Comparison of ENCODE assay signal across 1 cellular context in genomic region chr17:27293359-27293897, GRCh38.
A peak's percentile ranks its signal among the peaks of the same experiment; 100 is the strongest.
TF ChIP-seq lines count a peak whose summit lies in the region.

No MANE protein-coding gene starts in this region.

TF ChIP-seq in GM12878, 131 proteins besides CTCF, POLR2A, EP300 and RAD21 (continued from another document):
- TF ChIP-seq, protein P1, sequence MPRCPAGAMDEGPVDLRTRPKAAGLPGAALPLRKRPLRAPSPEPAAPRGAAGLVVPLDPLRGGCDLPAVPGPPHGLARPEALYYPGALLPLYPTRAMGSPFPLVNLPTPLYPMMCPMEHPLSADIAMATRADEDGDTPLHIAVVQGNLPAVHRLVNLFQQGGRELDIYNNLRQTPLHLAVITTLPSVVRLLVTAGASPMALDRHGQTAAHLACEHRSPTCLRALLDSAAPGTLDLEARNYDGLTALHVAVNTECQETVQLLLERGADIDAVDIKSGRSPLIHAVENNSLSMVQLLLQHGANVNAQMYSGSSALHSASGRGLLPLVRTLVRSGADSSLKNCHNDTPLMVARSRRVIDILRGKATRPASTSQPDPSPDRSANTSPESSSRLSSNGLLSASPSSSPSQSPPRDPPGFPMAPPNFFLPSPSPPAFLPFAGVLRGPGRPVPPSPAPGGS (IDR thresholded peaks at IDR 0.05; ENCODE audit: borderline replicate concordance, insufficient read depth, low read depth, low read length, poor library complexity, severe bottlenecking) = no peak
- TF ChIP-seq MTA3 (IDR thresholded peaks at IDR 0.05; ENCODE audit: borderline replicate concordance, low read length) = 0 out of 2 replicates have a peak, but pooled peaks have one; percentile 46
- TF ChIP-seq, protein P2, sequence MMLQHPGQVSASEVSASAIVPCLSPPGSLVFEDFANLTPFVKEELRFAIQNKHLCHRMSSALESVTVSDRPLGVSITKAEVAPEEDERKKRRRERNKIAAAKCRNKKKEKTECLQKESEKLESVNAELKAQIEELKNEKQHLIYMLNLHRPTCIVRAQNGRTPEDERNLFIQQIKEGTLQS (IDR thresholded peaks at IDR 0.05; ENCODE audit: borderline replicate concordance, extremely low read depth, low read depth, low read length) = no peak
- TF ChIP-seq MEF2A (IDR thresholded peaks at IDR 0.05; ENCODE audit: insufficient read depth, low read depth, low read length) = no peak
- TF ChIP-seq HDAC6 (IDR thresholded peaks at IDR 0.05; ENCODE audit: unreplicated experiment) = no peak
- no peak for TF ChIP-seq ASH2L (IDR thresholded peaks at IDR 0.05; ENCODE audit: borderline replicate concordance, low read depth)
- TF ChIP-seq ZBTB40 (IDR thresholded peaks at IDR 0.05; ENCODE audit: borderline replicate concordance) = peak; percentile 64
- TF ChIP-seq, protein P3, sequence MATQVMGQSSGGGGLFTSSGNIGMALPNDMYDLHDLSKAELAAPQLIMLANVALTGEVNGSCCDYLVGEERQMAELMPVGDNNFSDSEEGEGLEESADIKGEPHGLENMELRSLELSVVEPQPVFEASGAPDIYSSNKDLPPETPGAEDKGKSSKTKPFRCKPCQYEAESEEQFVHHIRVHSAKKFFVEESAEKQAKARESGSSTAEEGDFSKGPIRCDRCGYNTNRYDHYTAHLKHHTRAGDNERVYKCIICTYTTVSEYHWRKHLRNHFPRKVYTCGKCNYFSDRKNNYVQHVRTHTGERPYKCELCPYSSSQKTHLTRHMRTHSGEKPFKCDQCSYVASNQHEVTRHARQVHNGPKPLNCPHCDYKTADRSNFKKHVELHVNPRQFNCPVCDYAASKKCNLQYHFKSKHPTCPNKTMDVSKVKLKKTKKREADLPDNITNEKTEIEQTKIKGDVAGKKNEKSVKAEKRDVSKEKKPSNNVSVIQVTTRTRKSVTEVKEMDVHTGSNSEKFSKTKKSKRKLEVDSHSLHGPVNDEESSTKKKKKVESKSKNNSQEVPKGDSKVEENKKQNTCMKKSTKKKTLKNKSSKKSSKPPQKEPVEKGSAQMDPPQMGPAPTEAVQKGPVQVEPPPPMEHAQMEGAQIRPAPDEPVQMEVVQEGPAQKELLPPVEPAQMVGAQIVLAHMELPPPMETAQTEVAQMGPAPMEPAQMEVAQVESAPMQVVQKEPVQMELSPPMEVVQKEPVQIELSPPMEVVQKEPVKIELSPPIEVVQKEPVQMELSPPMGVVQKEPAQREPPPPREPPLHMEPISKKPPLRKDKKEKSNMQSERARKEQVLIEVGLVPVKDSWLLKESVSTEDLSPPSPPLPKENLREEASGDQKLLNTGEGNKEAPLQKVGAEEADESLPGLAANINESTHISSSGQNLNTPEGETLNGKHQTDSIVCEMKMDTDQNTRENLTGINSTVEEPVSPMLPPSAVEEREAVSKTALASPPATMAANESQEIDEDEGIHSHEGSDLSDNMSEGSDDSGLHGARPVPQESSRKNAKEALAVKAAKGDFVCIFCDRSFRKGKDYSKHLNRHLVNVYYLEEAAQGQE (IDR thresholded peaks at IDR 0.05; ENCODE audit: low read depth, low read length) = no peak
